In genomic region chr1:178639326-178639725, GRCh38 we compare ENCODE assay signal across 1 cellular context.
TF ChIP-seq lines count a peak whose summit lies in the region.

No MANE protein-coding gene starts in this region.

TF ChIP-seq in IMR-90, 13 proteins besides CTCF, POLR2A, EP300 and RAD21 (continued from another document):
- no peak for TF ChIP-seq USF2 (IDR thresholded peaks at IDR 0.05; ENCODE audit: low read depth, low read length)
